Comparison of ENCODE assay signal across 18 cellular contexts in the genomic region with DNA sequence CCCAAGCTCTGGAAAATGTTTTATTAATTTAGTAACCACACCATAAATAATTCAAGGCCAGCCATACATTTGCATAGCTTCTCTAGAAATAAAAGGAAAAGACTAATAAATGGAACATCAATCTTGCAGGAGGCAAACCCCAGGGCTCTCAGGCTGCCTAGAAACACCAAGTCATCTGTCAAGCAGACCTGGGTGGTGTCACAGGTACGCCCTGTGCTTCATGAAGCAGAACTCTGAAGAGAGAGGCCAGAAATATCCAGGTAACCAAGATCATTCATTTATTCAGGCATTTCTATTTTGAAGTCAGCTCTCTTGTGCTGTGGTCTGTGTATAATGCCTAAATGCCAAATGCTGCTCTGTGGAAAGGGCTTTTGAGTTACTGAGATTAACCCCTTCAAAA. TPM values are rescaled to one million over a fixed set of nuclear protein-coding genes. Genes with fewer than 3 reads are reported as not detected.
DNase-seq lines count a peak whose midpoint lies in the region; ATAC-seq, FAIRE-seq and TF ChIP-seq lines count a peak whose summit lies in the region.
"Had no signal": no experiment of that assay in that cellular context is flagged by ENCODE, and none has a peak within 500 bp of the region (broad histone marks: within the 10 kb centered on the region; RNA-seq: fewer than 3 reads in every experiment).

No MANE protein-coding gene starts in this region.

- H3K4me3 ChIP-seq in CD8-positive, alpha-beta T cell (ENCODE audit: low read depth, low read length), result no peak overlapping the region
- no peak overlapping the region for H3K4me3 ChIP-seq in body of pancreas
- H3K4me3 ChIP-seq: HAP-1 had no signal

- no peak for DNase-seq in activated CD4-positive, alpha-beta memory T cell treated with anti-CD3 and anti-CD28 coated beads for 36 hours
- DNase-seq in activated CD4-positive, alpha-beta memory T cell treated with anti-CD3 and anti-CD28 coated beads, Interleukin-2, amount 10 ng/mL, durations not matched to agents 7 days and 5 days, result no peak
- no peak for DNase-seq in CD8-positive, alpha-beta T cell
- peak in 2 of 4 donors; percentile 14 to 31 for DNase-seq in body of pancreas
- DNase-seq in progenitor cell of endocrine pancreas (ENCODE audit: low spot score, unreplicated experiment), result no peak
- no peak for DNase-seq in D721Med (ENCODE audit: insufficient read length, low spot score)
- no peak for DNase-seq in T-helper 2 cell treated with Interferon-gamma antibody and Interleukin-4, amounts not matched to agents 5 μg/mL and 100 μg/mL, for 36 hours (ENCODE audit: low spot score)
- no peak for DNase-seq in SW480 (ENCODE audit: low spot score)
- DNase-seq: C1 segment of cervical spinal cord, IMR-90, NCI-H1930, NCI-H2171 treated with DMSO at 0.1 percent for 48 hours, NCI-H510A had no signal

- H3K27me3 ChIP-seq in CD8-positive, alpha-beta T cell (ENCODE audit: insufficient read depth, low read length), result no peaks in the 10 kb centered on the region
- no peaks in the 10 kb centered on the region for H3K27me3 ChIP-seq in body of pancreas

- H3K4me1 Mint-ChIP-seq in activated CD4-positive, alpha-beta memory T cell treated with anti-CD3 and anti-CD28 coated beads for 36 hours (ENCODE audit: low read depth), result peaks cover 62% of the 10 kb centered on the region
- peaks cover 40% of the 10 kb centered on the region for H3K4me1 Mint-ChIP-seq in activated CD4-positive, alpha-beta memory T cell treated with anti-CD3 and anti-CD28 coated beads, Interleukin-2, amount 10 ng/mL, durations not matched to agents 7 days and 5 days
- peaks cover 73% of the 10 kb centered on the region for H3K4me1 Mint-ChIP-seq in CD8-positive, alpha-beta T cell (ENCODE audit: low read depth)
- peaks cover 18% of the 10 kb centered on the region for H3K4me1 Mint-ChIP-seq in progenitor cell of endocrine pancreas (ENCODE audit: low read depth)
- peaks cover 13% of the 10 kb centered on the region for H3K4me1 Mint-ChIP-seq in T-helper 2 cell treated with Interferon-gamma antibody and Interleukin-4, amounts not matched to agents 5 μg/mL and 100 μg/mL, for 36 hours (ENCODE audit: low read depth)

- H3K4me1 ChIP-seq in CD8-positive, alpha-beta T cell (ENCODE audit: insufficient read depth, low read length), result peaks cover 54% of the 10 kb centered on the region
- peaks cover 19% of the 10 kb centered on the region for H3K4me1 ChIP-seq in body of pancreas

- TF ChIP-seq POLR2A in body of pancreas (IDR thresholded peaks at IDR 0.05), result no peak

- H3K36me3 ChIP-seq in CD8-positive, alpha-beta T cell (ENCODE audit: insufficient read depth, low read length), result peaks cover 82% of the 10 kb centered on the region
- H3K36me3 ChIP-seq in body of pancreas (replicated peaks in 1 of 2; ENCODE audit: insufficient read depth in 1 of 2, low read depth in 2 of 2), result no peaks in the 10 kb centered on the region
- H3K36me3 ChIP-seq: HAP-1 had no signal

- H3K9me3 ChIP-seq in CD8-positive, alpha-beta T cell (ENCODE audit: low read length), result no peaks in the 10 kb centered on the region
- H3K9me3 ChIP-seq in body of pancreas, result no peaks in the 10 kb centered on the region
- H3K9me3 ChIP-seq: HAP-1 had no signal

- peaks cover 53% of the 10 kb centered on the region for H3K36me3 Mint-ChIP-seq in activated CD4-positive, alpha-beta memory T cell treated with anti-CD3 and anti-CD28 coated beads for 36 hours
- H3K36me3 Mint-ChIP-seq in activated CD4-positive, alpha-beta memory T cell treated with anti-CD3 and anti-CD28 coated beads, Interleukin-2, amount 10 ng/mL, durations not matched to agents 7 days and 5 days (ENCODE audit: low read depth), result peaks cover 94% of the 10 kb centered on the region
- peaks cover 99% of the 10 kb centered on the region for H3K36me3 Mint-ChIP-seq in CD8-positive, alpha-beta T cell
- no peaks in the 10 kb centered on the region for H3K36me3 Mint-ChIP-seq in progenitor cell of endocrine pancreas (ENCODE audit: insufficient read depth)
- H3K36me3 Mint-ChIP-seq in T-helper 2 cell treated with Interferon-gamma antibody and Interleukin-4, amounts not matched to agents 5 μg/mL and 100 μg/mL, for 36 hours (ENCODE audit: low read depth), result peaks cover 87% of the 10 kb centered on the region

- H3K27me3 Mint-ChIP-seq in activated CD4-positive, alpha-beta memory T cell treated with anti-CD3 and anti-CD28 coated beads for 36 hours, result no peaks in the 10 kb centered on the region
- no peaks in the 10 kb centered on the region for H3K27me3 Mint-ChIP-seq in activated CD4-positive, alpha-beta memory T cell treated with anti-CD3 and anti-CD28 coated beads, Interleukin-2, amount 10 ng/mL, durations not matched to agents 7 days and 5 days
- H3K27me3 Mint-ChIP-seq in CD8-positive, alpha-beta T cell (ENCODE audit: low read depth), result no peaks in the 10 kb centered on the region
- H3K27me3 Mint-ChIP-seq in progenitor cell of endocrine pancreas, result no peaks in the 10 kb centered on the region
- H3K27me3 Mint-ChIP-seq in T-helper 2 cell treated with Interferon-gamma antibody and Interleukin-4, amounts not matched to agents 5 μg/mL and 100 μg/mL, for 36 hours (ENCODE audit: low read depth), result no peaks in the 10 kb centered on the region

- H3K27ac Mint-ChIP-seq in activated CD4-positive, alpha-beta memory T cell treated with anti-CD3 and anti-CD28 coated beads for 36 hours, result peak overlapping the region; percentile 38
- no peak overlapping the region for H3K27ac Mint-ChIP-seq in activated CD4-positive, alpha-beta memory T cell treated with anti-CD3 and anti-CD28 coated beads, Interleukin-2, amount 10 ng/mL, durations not matched to agents 7 days and 5 days
- H3K27ac Mint-ChIP-seq in CD8-positive, alpha-beta T cell, result peak overlapping the region; percentile 85
- peak overlapping the region; percentile 30 for H3K27ac Mint-ChIP-seq in progenitor cell of endocrine pancreas
- H3K27ac Mint-ChIP-seq in T-helper 2 cell treated with Interferon-gamma antibody and Interleukin-4, amounts not matched to agents 5 μg/mL and 100 μg/mL, for 36 hours, result no peak overlapping the region

- TF ChIP-seq CTCF in CD8-positive, alpha-beta T cell (IDR thresholded peaks at IDR 0.05), result no peak
- TF ChIP-seq CTCF in body of pancreas (IDR thresholded peaks at IDR 0.05) (no peak), progenitor cell of endocrine pancreas (IDR thresholded peaks at IDR 0.05; ENCODE audit: unreplicated experiment) (no peak), D721Med (IDR thresholded peaks at IDR 0.05; ENCODE audit: insufficient read depth, missing control alignments) (no peak)

- H3K27ac ChIP-seq in CD8-positive, alpha-beta T cell (ENCODE audit: low read depth, low read length), result no peak overlapping the region
- H3K27ac ChIP-seq in body of pancreas, result no peak overlapping the region

- intact Hi-C loops in activated CD4-positive, alpha-beta memory T cell treated with anti-CD3 and anti-CD28 coated beads for 36 hours (cut with micrococcal nuclease), result no loop called here
- intact Hi-C loops in CD8-positive, alpha-beta T cell (cut with DNase I, micrococcal nuclease), result loop anchor here in 1 of 2 experiments (5.0 kb wide), 1 partner anchor 37 kb away; no protein-coding TSS in a partner anchor
- intact Hi-C loops in body of pancreas (cut with DNase I), result no loop called here

- no peak for ATAC-seq in CD8-positive, alpha-beta T cell
- peak; percentile 15 for ATAC-seq in body of pancreas
- ATAC-seq: Panc1 had no signal

- POLR2A ChIA-PET in activated CD4-positive, alpha-beta memory T cell treated with anti-CD3 and anti-CD28 coated beads for 36 hours (lab: Charles Lee), result no interaction called here
- POLR2A ChIA-PET in activated CD4-positive, alpha-beta memory T cell treated with anti-CD3 and anti-CD28 coated beads, Interleukin-2, amount 10 ng/mL, durations not matched to agents 7 days and 5 days (lab: Charles Lee), result interaction anchor here (0.9 to 1.2 kb wide), 2 partner anchors 12 to 89 kb away, joined by 3 to 6 read pairs; no protein-coding TSS in a partner anchor
- POLR2A ChIA-PET in CD8-positive, alpha-beta T cell (lab: Charles Lee), result interaction anchor here (0.7 to 1.2 kb wide), 3 partner anchors 35 to 103 kb away, joined by 3 read pairs; no protein-coding TSS in a partner anchor

- WGBS in body of pancreas, 2 donors, result 38 to 95% methylated on average over 1 of the region's 1 CpG

- H3K4me3 Mint-ChIP-seq in activated CD4-positive, alpha-beta memory T cell treated with anti-CD3 and anti-CD28 coated beads for 36 hours, result no peak overlapping the region
- no peak overlapping the region for H3K4me3 Mint-ChIP-seq in activated CD4-positive, alpha-beta memory T cell treated with anti-CD3 and anti-CD28 coated beads, Interleukin-2, amount 10 ng/mL, durations not matched to agents 7 days and 5 days
- H3K4me3 Mint-ChIP-seq in CD8-positive, alpha-beta T cell, result no peak overlapping the region
- peak overlapping the region; percentile 18 for H3K4me3 Mint-ChIP-seq in progenitor cell of endocrine pancreas (ENCODE audit: low read depth)
- H3K4me3 Mint-ChIP-seq in T-helper 2 cell treated with Interferon-gamma antibody and Interleukin-4, amounts not matched to agents 5 μg/mL and 100 μg/mL, for 36 hours, result no peak overlapping the region

- CTCF ChIA-PET in activated CD4-positive, alpha-beta memory T cell treated with anti-CD3 and anti-CD28 coated beads for 36 hours (lab: Charles Lee), result interaction anchor here (0.7 to 2.2 kb wide), 5 partner anchors 102 to 263 kb away, joined by 3 to 8 read pairs (median 3); no protein-coding TSS in a partner anchor
- CTCF ChIA-PET in activated CD4-positive, alpha-beta memory T cell treated with anti-CD3 and anti-CD28 coated beads, Interleukin-2, amount 10 ng/mL, durations not matched to agents 7 days and 5 days (lab: Charles Lee), result interaction anchor here (1.2 to 1.5 kb wide), 3 partner anchors 12 to 227 kb away, joined by 3 to 6 read pairs (median 5); no protein-coding TSS in a partner anchor
- CTCF ChIA-PET in CD8-positive, alpha-beta T cell (lab: Charles Lee), result interaction anchor here (0.6 to 3.9 kb wide), 6 partner anchors 12 to 260 kb away, joined by 3 to 19 read pairs (median 4); no protein-coding TSS in a partner anchor

- no peaks in the 10 kb centered on the region for H3K9me3 Mint-ChIP-seq in activated CD4-positive, alpha-beta memory T cell treated with anti-CD3 and anti-CD28 coated beads for 36 hours
- no peaks in the 10 kb centered on the region for H3K9me3 Mint-ChIP-seq in activated CD4-positive, alpha-beta memory T cell treated with anti-CD3 and anti-CD28 coated beads, Interleukin-2, amount 10 ng/mL, durations not matched to agents 7 days and 5 days
- no peaks in the 10 kb centered on the region for H3K9me3 Mint-ChIP-seq in CD8-positive, alpha-beta T cell
- no peaks in the 10 kb centered on the region for H3K9me3 Mint-ChIP-seq in progenitor cell of endocrine pancreas (ENCODE audit: low read depth)
- no peaks in the 10 kb centered on the region for H3K9me3 Mint-ChIP-seq in T-helper 2 cell treated with Interferon-gamma antibody and Interleukin-4, amounts not matched to agents 5 μg/mL and 100 μg/mL, for 36 hours

- FAIRE-seq in D721Med (lab: Jason Lieb, UNC), result no peak
- FAIRE-seq: GM18507 had no signal

RNA-seq across cellular contexts. Expression of a gene that starts 45.3 kb away (rescaled TPM):
- not detected for total RNA-seq in activated CD4-positive, alpha-beta memory T cell treated with anti-CD3 and anti-CD28 coated beads for 36 hours
- 1 to 10 TPM; 1.2 to 1.5 TPM for total RNA-seq in activated CD4-positive, alpha-beta memory T cell treated with anti-CD3 and anti-CD28 coated beads, Interleukin-2, amount 10 ng/mL, durations not matched to agents 7 days and 5 days
- under 1 TPM in 1 of 2 experiments, not detected in 1; 0.44 TPM for total RNA-seq in CD8-positive, alpha-beta T cell
- total RNA-seq in body of pancreas (not detected), progenitor cell of endocrine pancreas (not detected in 2 replicates)
- total RNA-seq: A172, IMR-90, LHCN-M2 had no signal

Comparison
In these comparisons a context has a peak if more than half of its experiments do, and no peak if none do; other contexts are left out.
1. H3K27ac Mint-ChIP-seq: peak in activated CD4-positive, alpha-beta memory T cell treated with anti-CD3 and anti-CD28 coated beads for 36 hours (single experiment), CD8-positive, alpha-beta T cell (single experiment) and progenitor cell of endocrine pancreas (single experiment); none in activated CD4-positive, alpha-beta memory T cell treated with anti-CD3 and anti-CD28 coated beads, Interleukin-2, amount 10 ng/mL, durations not matched to agents 7 days and 5 days (single experiment) and T-helper 2 cell treated with Interferon-gamma antibody and Interleukin-4, amounts not matched to agents 5 μg/mL and 100 μg/mL, for 36 hours (single experiment).